10 cellular contexts compared by ENCODE assay signal in the genomic region with DNA sequence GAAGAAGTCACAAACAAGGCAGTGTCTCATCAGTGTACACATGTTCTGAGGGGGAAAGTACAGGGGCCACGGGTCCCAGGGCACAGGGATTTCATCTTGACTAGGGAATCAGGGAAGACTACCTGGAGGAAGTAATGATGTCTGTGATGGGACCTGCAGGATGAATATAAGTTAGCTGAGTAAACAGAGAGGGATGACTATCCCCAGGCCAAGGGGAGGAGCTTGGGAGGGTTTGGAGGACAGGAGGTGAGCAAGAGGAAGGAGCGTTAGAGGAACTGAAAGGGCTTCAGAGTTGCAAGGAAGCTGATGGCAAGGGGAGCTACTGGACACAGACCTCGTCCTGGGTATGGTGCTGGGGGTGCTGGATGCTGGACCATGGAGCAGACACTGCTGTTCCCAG. TPM values are rescaled to one million over a fixed set of nuclear protein-coding genes. Genes with fewer than 3 reads are reported as not detected.
A peak's percentile ranks its signal among the peaks of the same experiment; 100 is the strongest.
DNase-seq lines count a peak whose midpoint lies in the region; ATAC-seq lines count a peak whose summit lies in the region.
"Had no signal": no experiment of that assay in that cellular context is flagged by ENCODE, and none has a peak within 500 bp of the region (broad histone marks: within the 10 kb centered on the region; RNA-seq: fewer than 3 reads in every experiment).

No MANE protein-coding gene starts in this region.

- H3K36me3 Mint-ChIP-seq in CD4-positive, alpha-beta memory T cell: peaks cover 21 to 41% of the 10 kb centered on the region in 2 donors
- peaks cover 44 to 82% (median 53%) of the 10 kb centered on the region in 3 donors for H3K36me3 Mint-ChIP-seq in immature natural killer cell

- H3K27ac Mint-ChIP-seq in CD4-positive, alpha-beta memory T cell: peak overlapping the region in 6 of 7 donors; percentile 5 to 90 (median 52)
- H3K27ac Mint-ChIP-seq in immature natural killer cell: peak overlapping the region; percentile 76 to 95 (median 88)

- H3K27ac ChIP-seq in CD4-positive, alpha-beta memory T cell (ENCODE audit: low read depth, low read length): no peak overlapping the region
- H3K27ac ChIP-seq in SJCRH30: peak overlapping the region; percentile 32; the same call in 1 of the 2 replicates
- no peak overlapping the region for H3K27ac ChIP-seq in Karpas-422 (ENCODE audit: low read length)
- H3K27ac ChIP-seq: adrenal gland had no signal

- no peaks in the 10 kb centered on the region for H3K79me2 ChIP-seq in Karpas-422 (ENCODE audit: low read length)

- H2AFZ ChIP-seq in Karpas-422 (ENCODE audit: low read length): no peak overlapping the region

- peaks cover 54% of the 10 kb centered on the region for H3K4me1 ChIP-seq in CD4-positive, alpha-beta memory T cell (ENCODE audit: insufficient read depth, low read length)
- peaks cover 68% of the 10 kb centered on the region for H3K4me1 ChIP-seq in SJCRH30
- peaks cover 12% of the 10 kb centered on the region for H3K4me1 ChIP-seq in Karpas-422 (ENCODE audit: low read length)

- H3K4me3 ChIP-seq in CD4-positive, alpha-beta memory T cell (ENCODE audit: low read length in 2 of 2): no peak overlapping the region
- H3K4me3 ChIP-seq in SJCRH30: no peak overlapping the region
- no peak overlapping the region for H3K4me3 ChIP-seq in Karpas-422 (ENCODE audit: low read length)
- H3K4me3 ChIP-seq: adrenal gland, tibial nerve had no signal

- no peak overlapping the region for H3K4me2 ChIP-seq in Karpas-422 (ENCODE audit: low read depth, low read length, poor library complexity, severe bottlenecking)

- peaks cover 41 to 74% (median 49%) of the 10 kb centered on the region in 4 donors for H3K4me1 Mint-ChIP-seq in CD4-positive, alpha-beta memory T cell
- peaks cover 82 to 94% of the 10 kb centered on the region in 2 donors for H3K4me1 Mint-ChIP-seq in immature natural killer cell

- H3K27me3 Mint-ChIP-seq in CD4-positive, alpha-beta memory T cell: no peaks in the 10 kb centered on the region
- peaks cover 0 to 8% (median 2%) of the 10 kb centered on the region in 3 donors for H3K27me3 Mint-ChIP-seq in immature natural killer cell (ENCODE audit: low read depth in 3 of 3)

- H3K9me2 ChIP-seq in Karpas-422 (replicated peaks; ENCODE audit: insufficient read depth, low read length): no peaks in the 10 kb centered on the region

- H3K9me3 Mint-ChIP-seq in CD4-positive, alpha-beta memory T cell: no peaks in the 10 kb centered on the region
- no peaks in the 10 kb centered on the region for H3K9me3 Mint-ChIP-seq in immature natural killer cell

- intact Hi-C loops in CD4-positive, alpha-beta memory T cell (cut with micrococcal nuclease): loop anchor here (2.0 kb wide), 1 partner anchor 101 kb away; no protein-coding TSS in a partner anchor

- POLR2A ChIA-PET in CD4-positive, alpha-beta memory T cell (lab: Charles Lee; ENCODE audit: partially characterized antibody): interaction anchor here (1.2 to 3.6 kb wide), 8 partner anchors 21 to 100 kb away, joined by 3 to 51 read pairs (median 4); no protein-coding TSS in a partner anchor

- DNase-seq in CD4-positive, alpha-beta memory T cell: no peak
- DNase-seq in SJCRH30 (no peak), immature natural killer cell (no peak), Karpas-422 (no peak), GM19240 (ENCODE audit: insufficient read length, low spot score) (no peak)
- DNase-seq: adrenal gland had no signal

- H3K27me3 ChIP-seq in CD4-positive, alpha-beta memory T cell (ENCODE audit: insufficient read depth, low read length): no peaks in the 10 kb centered on the region
- H3K27me3 ChIP-seq in SJCRH30: no peaks in the 10 kb centered on the region
- no peaks in the 10 kb centered on the region for H3K27me3 ChIP-seq in Karpas-422 (ENCODE audit: low read length)
- H3K27me3 ChIP-seq: adrenal gland, tibial nerve had no signal

- CTCF ChIA-PET in CD4-positive, alpha-beta memory T cell (lab: Charles Lee; ENCODE audit: partially characterized antibody): interaction anchor here (0.9 to 6.2 kb wide), 10 partner anchors 8 to 105 kb away, joined by 3 to 50 read pairs (median 8); no protein-coding TSS in a partner anchor

- ATAC-seq in HG02852 (IDR thresholded peaks at IDR 0.05; ENCODE audit: unreplicated experiment) (peak; percentile 50), GM18520 (IDR thresholded peaks at IDR 0.05; ENCODE audit: unreplicated experiment) (no peak), HG03457 (IDR thresholded peaks at IDR 0.05; ENCODE audit: unreplicated experiment) (no peak)

- H4K20me1 ChIP-seq in Karpas-422 (ENCODE audit: insufficient read depth, low read depth, low read length): no peaks in the 10 kb centered on the region

- no peaks in the 10 kb centered on the region for H3K9me3 ChIP-seq in CD4-positive, alpha-beta memory T cell (ENCODE audit: control insufficient read depth in 1 of 2, low read length in 2 of 2)
- H3K9me3 ChIP-seq in SJCRH30 (replicated peaks) (no peaks in the 10 kb centered on the region), Karpas-422 (ENCODE audit: low read length) (no peaks in the 10 kb centered on the region)
- H3K9me3 ChIP-seq: adrenal gland, tibial nerve had no signal

- H3K4me3 Mint-ChIP-seq in CD4-positive, alpha-beta memory T cell: no peak overlapping the region
- H3K4me3 Mint-ChIP-seq in immature natural killer cell: peak overlapping the region in 4 of 5 donors; percentile 0 to 33 (median 28)

- H3K9ac ChIP-seq in Karpas-422 (ENCODE audit: low read length): no peak overlapping the region

- no peaks in the 10 kb centered on the region for H3K36me3 ChIP-seq in CD4-positive, alpha-beta memory T cell (ENCODE audit: insufficient read depth, low read length)
- H3K36me3 ChIP-seq in SJCRH30 (no peaks in the 10 kb centered on the region), Karpas-422 (ENCODE audit: insufficient read depth, low read length) (no peaks in the 10 kb centered on the region)
- H3K36me3 ChIP-seq: adrenal gland had no signal

RNA-seq across cellular contexts. Expression of a gene that starts 56.4 kb away (rescaled TPM):
- 10 to 100 TPM; 22.0 to 23.7 TPM for total RNA-seq in CD4-positive, alpha-beta memory T cell
- polyA plus RNA-seq in CD4-positive, alpha-beta memory T cell: 10 to 100 TPM; 10.3 to 12.2 TPM
- total RNA-seq in SJCRH30 (2014; rRNA removed; shearing (Covaris generic)): 10.4 and 12.3 TPM in 2 replicates
- 10 to 100 TPM; 11.3 to 20.0 (median 13.1) TPM for polyA plus RNA-seq in immature natural killer cell
- total RNA-seq in Karpas-422 (2014; rRNA removed; shearing (Covaris generic); ENCODE audit: low replicate concordance): 8.7 and 13.2 TPM in 2 replicates

Comparison
In these comparisons a context has a peak if more than half of its experiments do, and no peak if none do; other contexts are left out.
1. H3K4me3 Mint-ChIP-seq: peak in immature natural killer cell (4 of 5); none in CD4-positive, alpha-beta memory T cell (0 of 8).